In the genomic region with DNA sequence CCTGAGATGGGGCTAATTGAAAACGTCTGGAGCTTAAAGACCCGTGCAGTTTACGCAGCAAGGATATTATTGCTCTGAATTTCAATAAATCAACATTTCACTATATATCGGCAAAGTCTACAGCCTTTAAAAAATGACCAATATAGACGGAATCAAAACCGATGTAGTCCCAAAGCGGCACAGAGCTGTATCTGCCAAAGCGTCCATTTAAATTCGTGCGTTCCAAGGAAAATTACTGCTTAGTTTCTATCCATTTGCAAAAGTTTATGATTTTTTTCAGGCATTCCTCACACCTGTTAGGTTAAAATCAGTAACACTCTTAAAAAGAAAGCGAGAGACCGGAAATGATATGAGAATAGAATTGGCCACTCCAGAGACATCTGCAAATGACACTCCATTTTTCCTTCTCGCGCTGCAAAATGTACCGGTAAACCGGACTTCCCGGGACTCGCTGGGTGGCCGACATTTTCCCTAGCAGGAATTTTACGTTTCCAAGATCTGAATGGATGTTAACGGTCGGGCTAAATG, we compare ENCODE assay signal across 8 cellular contexts. TPM values are rescaled to one million over a fixed set of nuclear protein-coding genes. Genes with fewer than 3 reads are reported as not detected.
A peak's percentile ranks its signal among the peaks of the same experiment; 100 is the strongest.
DNase-seq lines count a peak whose midpoint lies in the region; ATAC-seq and TF ChIP-seq lines count a peak whose summit lies in the region.

No MANE protein-coding gene starts in this region.

- no peaks in the 10 kb centered on the region for H3K9me3 ChIP-seq in SJSA1 (replicated peaks)
- H3K9me3 ChIP-seq in neutrophil, result no peaks in the 10 kb centered on the region

- peak overlapping the region; percentile 84 for H3K4me3 ChIP-seq in SJSA1
- H3K4me3 ChIP-seq in fibroblast of mammary gland (ENCODE audit: control insufficient read depth, low read depth, low read length), result peak overlapping the region; percentile 100
- H3K4me3 ChIP-seq in neutrophil (ENCODE audit: low read depth in 1 of 2, low read length in 1 of 2), result peak overlapping the region; percentile 89 to 91

- no peaks in the 10 kb centered on the region for H3K27me3 ChIP-seq in SJSA1 (replicated peaks)
- H3K27me3 ChIP-seq in neutrophil, result peaks cover 21% of the 10 kb centered on the region

- H3K4me1 ChIP-seq in SJSA1 (replicated peaks) (peaks cover 14% of the 10 kb centered on the region), neutrophil (ENCODE audit: control insufficient read depth in 1 of 2, insufficient read depth in 1 of 2, low read depth in 1 of 2, low read length in 1 of 2) (peaks cover 28 to 29% of the 10 kb centered on the region in 2 experiments)

- DNase-seq in NCI-H1092 treated with DMSO at 0.1 percent for 48 hours (lab: John Stamatoyannopoulos, UW) (peak; percentile 92), NCI-H1092 (lab: John Stamatoyannopoulos, UW) (no peak), SJSA1 (ENCODE audit: low read depth in 1 of 2, low spot score in 2 of 2) (no peak), fibroblast of mammary gland (ENCODE audit: low read depth) (no peak), SIG-M5 treated with dmso at 0.1 percent for 504 hours (lab: John Stamatoyannopoulos, UW; ENCODE audit: unreplicated experiment) (no peak), anterior cingulate cortex (lab: John Stamatoyannopoulos, UW) (no peak)

- peak overlapping the region; percentile 99 for H3K27ac ChIP-seq in SJSA1
- H3K27ac ChIP-seq in neutrophil, result peak overlapping the region; percentile 89

- H3K36me3 ChIP-seq in SJSA1 (peaks cover 42% of the 10 kb centered on the region), neutrophil (peaks cover 36% of the 10 kb centered on the region)

- TF ChIP-seq CTCF in fibroblast of mammary gland (conservative IDR thresholded peaks at IDR 0.05; ENCODE audit: control insufficient read depth, insufficient read depth, low read depth, low read length), result no peak
- TF ChIP-seq CTCF in neutrophil (IDR thresholded peaks at IDR 0.05), result no peak

- peak; percentile 9 for ATAC-seq in HG02943 (IDR thresholded peaks at IDR 0.05; ENCODE audit: low read depth, unreplicated experiment)

RNA-seq across cellular contexts. Expression of gene EIF4A2, which starts 0.8 kb away (rescaled TPM):
- total RNA-seq in SJSA1 (2014; rRNA removed; shearing (Covaris generic)), result 466 and 604 TPM in 2 replicates

RNA-seq across cellular contexts. Expression of gene RFC4, which starts 23.7 kb away (rescaled TPM):
- 75.7 and 106 TPM in 2 replicates for total RNA-seq in SJSA1 (2014; rRNA removed; shearing (Covaris generic))

RNA-seq across cellular contexts. Expression of gene ADIPOQ, which starts 59.9 kb away (rescaled TPM):
- not detected in 2 replicates for total RNA-seq in SJSA1 (2014; rRNA removed; shearing (Covaris generic))
